ENCODE assay signal across 20 cellular contexts in the genomic region with DNA sequence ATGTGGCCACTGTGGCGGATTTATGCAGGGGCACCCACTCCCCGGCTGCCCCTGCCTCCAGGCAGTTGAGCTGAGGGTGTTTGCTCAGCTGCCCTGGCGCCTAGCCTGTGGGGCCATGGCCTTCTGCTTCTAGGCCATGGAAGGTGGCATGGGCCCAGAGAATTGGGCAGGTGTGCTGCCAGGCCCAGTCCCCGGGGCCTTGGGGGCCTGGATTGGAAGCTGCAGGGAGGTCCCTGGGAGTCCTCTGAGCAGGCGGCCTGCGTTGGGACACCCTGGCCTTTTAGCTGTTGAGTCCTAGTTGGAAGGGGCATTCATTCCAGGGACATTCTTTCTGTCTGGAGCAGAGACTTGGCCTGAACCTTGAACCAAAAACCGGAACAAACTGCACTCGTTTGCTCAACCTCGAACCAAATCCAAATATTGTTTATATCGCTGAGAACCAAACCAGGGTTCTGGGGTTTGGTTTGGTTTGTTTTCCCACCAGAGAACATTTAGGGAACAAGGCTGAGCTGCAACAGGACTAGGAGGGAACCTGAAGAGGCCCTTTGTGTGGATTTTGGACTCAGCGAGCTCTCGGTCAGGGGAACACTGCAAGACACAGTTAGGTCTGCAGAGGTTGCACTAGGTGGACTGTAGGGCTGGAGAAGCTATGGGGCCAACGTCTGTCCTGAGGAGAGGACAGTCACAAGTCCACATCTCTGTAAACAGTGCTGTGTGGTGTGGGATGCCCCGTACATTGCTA.
DNase-seq lines count a peak whose midpoint lies in the region; ATAC-seq and TF ChIP-seq lines count a peak whose summit lies in the region.
"Had no signal": no experiment of that assay in that cellular context is flagged by ENCODE, and none has a peak within 500 bp of the region (broad histone marks: within the 10 kb centered on the region; RNA-seq: fewer than 3 reads in every experiment).

No MANE protein-coding gene starts in this region.

- peak in 6 of 8 donors; percentile 28 to 74 (median 52) for ATAC-seq in heart right ventricle
- peak; percentile 29 for ATAC-seq in upper lobe of right lung
- ATAC-seq: GM12878, mucosa of descending colon had no signal

- no peak overlapping the region for H3K27ac Mint-ChIP-seq in MCF 10A (ENCODE audit: low read depth, unreplicated experiment)
- H3K27ac Mint-ChIP-seq: activated CD4-positive, alpha-beta T cell treated with anti-CD3 and anti-CD28 coated beads, Interleukin-2, amount 10 ng/mL, durations not matched to agents 24 days and 14 days had no signal

- peaks cover 9% of the 10 kb centered on the region for H3K4me1 Mint-ChIP-seq in MCF 10A (ENCODE audit: insufficient read depth, unreplicated experiment)
- H3K4me1 Mint-ChIP-seq: activated CD4-positive, alpha-beta T cell treated with anti-CD3 and anti-CD28 coated beads, Interleukin-2, amount 10 ng/mL, durations not matched to agents 24 days and 14 days had no signal

- intact Hi-C loops in breast epithelium (cut with DNase I; ENCODE audit: low total_unique reads) (no loop called here), MCF 10A (cut with micrococcal nuclease) (no loop called here), heart right ventricle (cut with DNase I) (loop anchor here in 3 of 10 donors (2.0 to 10.0 kb wide), 5 partner anchors 38 to 205 kb away; no protein-coding TSS in a partner anchor), ovary (cut with DNase I) (loop anchor here in 1 of 4 donors (10.0 kb wide), 1 partner anchor 185 kb away; no protein-coding TSS in a partner anchor), upper lobe of right lung (cut with DNase I) (no loop called here)

- no peaks in the 10 kb centered on the region for H3K9me3 ChIP-seq in breast epithelium
- peaks cover 0 to 2% (median 0%) of the 10 kb centered on the region in 11 donors for H3K9me3 ChIP-seq in heart right ventricle
- H3K9me3 ChIP-seq in ovary = no peaks in the 10 kb centered on the region
- no peaks in the 10 kb centered on the region for H3K9me3 ChIP-seq in upper lobe of right lung
- H3K9me3 ChIP-seq: mucosa of descending colon, thyroid gland had no signal

- 80 to 81% methylated on average over 14 of the region's 14 CpGs for WGBS in heart right ventricle, 2 donors
- 50 to 65% (median 56%) methylated on average over 14 of the region's 14 CpGs for WGBS in ovary, 3 donors

- no peak for DNase-seq in breast epithelium (ENCODE audit: low spot score in 2 of 2)
- DNase-seq in MCF 10A (ENCODE audit: unreplicated experiment) = no peak
- peak in 1 of 2 donors; percentile 46 for DNase-seq in heart right ventricle
- peak in 3 of 5 donors; percentile 18 to 56 (median 33) for DNase-seq in ovary
- no peak for DNase-seq in upper lobe of right lung
- no peak for DNase-seq in NCI-H446 treated with DMSO at 0.1 percent for 48 hours (lab: John Stamatoyannopoulos, UW)
- DNase-seq in iPS-NIHi7 (ENCODE audit: extremely low spot score) = no peak
- no peak for DNase-seq in mucosa of gallbladder (ENCODE audit: low spot score)
- DNase-seq: activated CD4-positive, alpha-beta T cell treated with anti-CD3 and anti-CD28 coated beads, Interleukin-2, amount 10 ng/mL, durations not matched to agents 24 days and 14 days; activated gamma-delta T cell; GF-D8; KBM-7; mucosa of descending colon; MV-4-11; NCI-H2107; NCI-H748 treated with DMSO at 0.1 percent for 48 hours had no signal

- no peaks in the 10 kb centered on the region for H3K36me3 Mint-ChIP-seq in MCF 10A (ENCODE audit: insufficient read depth, unreplicated experiment)

- H3K9me3 Mint-ChIP-seq in MCF 10A (ENCODE audit: unreplicated experiment) = no peaks in the 10 kb centered on the region
- H3K9me3 Mint-ChIP-seq: activated CD4-positive, alpha-beta T cell treated with anti-CD3 and anti-CD28 coated beads, Interleukin-2, amount 10 ng/mL, durations not matched to agents 24 days and 14 days had no signal

- CTCF ChIA-PET in MCF 10A (lab: Yijun Ruan, JAX) = interaction anchor here (0.6 kb wide), 1 partner anchor 15 kb away, joined by 4 read pairs; no protein-coding TSS in a partner anchor

- no peaks in the 10 kb centered on the region for H3K27me3 ChIP-seq in breast epithelium
- H3K27me3 ChIP-seq in heart right ventricle = no peaks in the 10 kb centered on the region
- no peaks in the 10 kb centered on the region for H3K27me3 ChIP-seq in ovary
- no peaks in the 10 kb centered on the region for H3K27me3 ChIP-seq in upper lobe of right lung
- H3K27me3 ChIP-seq: BLaER1 treated with 17β-estradiol and CSF1 and Interleukin-3, amounts not matched to agents 10 nM and 100 nM; thyroid gland had no signal

- H3K36me3 ChIP-seq in breast epithelium = no peaks in the 10 kb centered on the region
- H3K36me3 ChIP-seq in heart right ventricle = no peaks in the 10 kb centered on the region
- no peaks in the 10 kb centered on the region for H3K36me3 ChIP-seq in ovary
- no peaks in the 10 kb centered on the region for H3K36me3 ChIP-seq in upper lobe of right lung
- H3K36me3 ChIP-seq: BLaER1 treated with 17β-estradiol and CSF1 and Interleukin-3, amounts not matched to agents 10 nM and 100 nM; thyroid gland had no signal

- no peak for TF ChIP-seq POLR2A in breast epithelium (IDR thresholded peaks at IDR 0.05)
- no peak for TF ChIP-seq POLR2A in ovary (IDR thresholded peaks at IDR 0.05)

- H3K4me3 ChIP-seq in breast epithelium = no peak overlapping the region
- no peak overlapping the region for H3K4me3 ChIP-seq in heart right ventricle
- no peak overlapping the region for H3K4me3 ChIP-seq in ovary
- H3K4me3 ChIP-seq in upper lobe of right lung = no peak overlapping the region
- H3K4me3 ChIP-seq: BLaER1 treated with 17β-estradiol and CSF1 and Interleukin-3, amounts not matched to agents 10 nM and 100 nM; GM12878; mucosa of descending colon; thyroid gland had no signal

- no TSS peak for BruUV-seq in MCF 10A (replicated peaks; lab: Mats Ljungman, UMichigan)

- POLR2A ChIA-PET in MCF 10A (lab: Yijun Ruan, JAX) = interaction anchor here (0.9 kb wide), 1 partner anchor 30 kb away, joined by 4 read pairs; no protein-coding TSS in a partner anchor

- H3K27me3 Mint-ChIP-seq in MCF 10A (ENCODE audit: insufficient read depth, unreplicated experiment) = no peaks in the 10 kb centered on the region

- H3K27ac ChIP-seq in breast epithelium (peak overlapping the region; percentile 64 to 67), heart right ventricle (peak overlapping the region in 9 of 10 donors; percentile 21 to 82 (median 69)), ovary (no peak overlapping the region), upper lobe of right lung (no peak overlapping the region)
- H3K27ac ChIP-seq: BLaER1 treated with 17β-estradiol and CSF1 and Interleukin-3, amounts not matched to agents 10 nM and 100 nM; parathyroid adenoma; thyroid gland had no signal

- TF ChIP-seq CTCF in breast epithelium (IDR thresholded peaks at IDR 0.05) (no peak), MCF 10A (IDR thresholded peaks at IDR 0.05; ENCODE audit: unreplicated experiment) (no peak), heart right ventricle (IDR thresholded peaks at IDR 0.05) (no peak), ovary (IDR thresholded peaks at IDR 0.05) (no peak), upper lobe of right lung (IDR thresholded peaks at IDR 0.05) (no peak)

- TF ChIP-seq EP300 in ovary (IDR thresholded peaks at IDR 0.05) = no peak

- no peak overlapping the region for H3K4me3 Mint-ChIP-seq in MCF 10A (ENCODE audit: unreplicated experiment)
- H3K4me3 Mint-ChIP-seq: activated CD4-positive, alpha-beta T cell treated with anti-CD3 and anti-CD28 coated beads, Interleukin-2, amount 10 ng/mL, durations not matched to agents 24 days and 14 days had no signal

- H3K4me1 ChIP-seq in breast epithelium = peaks cover 3 to 9% of the 10 kb centered on the region in 2 donors
- peaks cover 8 to 37% (median 31%) of the 10 kb centered on the region in 9 donors for H3K4me1 ChIP-seq in heart right ventricle
- H3K4me1 ChIP-seq in ovary (ENCODE audit: insufficient read depth) = peaks cover 2% of the 10 kb centered on the region
- H3K4me1 ChIP-seq in upper lobe of right lung = no peaks in the 10 kb centered on the region
- H3K4me1 ChIP-seq: parathyroid adenoma had no signal

Comparison
In these comparisons a context has a peak if more than half of its experiments do, and no peak if none do; other contexts are left out.
1. DNase-seq: peak in ovary (3 of 5); none in breast epithelium (0 of 2), MCF 10A (single experiment), upper lobe of right lung (single experiment), NCI-H446 treated with DMSO at 0.1 percent for 48 hours (single experiment), iPS-NIHi7 (single experiment) and mucosa of gallbladder (single experiment).
2. H3K27ac ChIP-seq: peak in breast epithelium (2 of 2) and heart right ventricle (9 of 10); none in ovary (0 of 2) and upper lobe of right lung (single experiment).